16 cellular contexts compared by ENCODE assay signal in the genomic region with DNA sequence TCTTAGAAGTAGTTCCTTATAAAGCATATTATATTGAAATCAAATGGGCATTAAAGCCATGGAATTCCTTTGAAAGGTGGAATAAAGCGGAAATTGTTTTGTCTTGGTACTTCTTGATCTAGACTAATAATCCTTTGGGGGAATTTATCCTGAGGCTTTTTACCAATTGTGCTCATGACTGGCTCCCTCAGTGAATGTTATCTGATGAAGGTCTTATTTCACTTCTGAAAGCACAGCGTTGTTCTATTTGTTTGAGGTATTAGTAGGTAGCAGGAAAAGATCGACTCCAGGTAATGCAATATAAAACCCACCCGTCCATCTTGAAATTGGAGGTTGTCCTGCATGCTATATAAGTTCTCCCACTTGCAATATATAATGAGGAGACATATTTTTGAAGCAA.
A peak's percentile ranks its signal among the peaks of the same experiment; 100 is the strongest.
DNase-seq lines count a peak whose midpoint lies in the region; ATAC-seq and TF ChIP-seq lines count a peak whose summit lies in the region.
"Had no signal": no experiment of that assay in that cellular context is flagged by ENCODE, and none has a peak within 500 bp of the region (broad histone marks: within the 10 kb centered on the region; RNA-seq: fewer than 3 reads in every experiment).

No MANE protein-coding gene starts in this region.

- H3K27ac Mint-ChIP-seq in Calu3 (ENCODE audit: unreplicated experiment) (peak overlapping the region; percentile 7), MCF 10A (ENCODE audit: low read depth, unreplicated experiment) (peak overlapping the region; percentile 86)
- H3K27ac Mint-ChIP-seq: GM23338 had no signal

- TF ChIP-seq POLR2A in erythroblast (IDR thresholded peaks at IDR 0.05; ENCODE audit: low read length) = no peak

- POLR2A ChIA-PET in MCF 10A (lab: Yijun Ruan, JAX) = interaction anchor here (0.9 to 2.9 kb wide), 8 partner anchors 9 to 67 kb away, joined by 3 to 30 read pairs (median 8); a partner anchor contains a TSS

- ATAC-seq in GM18519 (IDR thresholded peaks at IDR 0.05; ENCODE audit: low FRiP score, unreplicated experiment) = no peak
- ATAC-seq in aorta (ENCODE audit: low FRiP score) = no peak
- ATAC-seq: GM23338 had no signal

- no peaks in the 10 kb centered on the region for H3K9me3 Mint-ChIP-seq in Calu3 (ENCODE audit: low read depth, unreplicated experiment)
- no peaks in the 10 kb centered on the region for H3K9me3 Mint-ChIP-seq in MCF 10A (ENCODE audit: unreplicated experiment)
- H3K9me3 Mint-ChIP-seq: CD8-positive, alpha-beta memory T cell; GM23338 had no signal

- H3K36me3 Mint-ChIP-seq in Calu3 (ENCODE audit: insufficient read depth, unreplicated experiment) = no peaks in the 10 kb centered on the region
- peaks cover 3% of the 10 kb centered on the region for H3K36me3 Mint-ChIP-seq in MCF 10A (ENCODE audit: insufficient read depth, unreplicated experiment)

- H3K27ac ChIP-seq in aorta (ENCODE audit: low read depth in 1 of 2, low read length in 2 of 2) = no peak overlapping the region
- H3K27ac ChIP-seq: SJCRH30 had no signal

- H3K27me3 Mint-ChIP-seq in Calu3 (ENCODE audit: unreplicated experiment) (no peaks in the 10 kb centered on the region), MCF 10A (ENCODE audit: insufficient read depth, unreplicated experiment) (no peaks in the 10 kb centered on the region)
- H3K27me3 Mint-ChIP-seq: CD8-positive, alpha-beta memory T cell had no signal

- peaks cover 52% of the 10 kb centered on the region for H3K4me1 Mint-ChIP-seq in Calu3 (ENCODE audit: low read depth, unreplicated experiment)
- peaks cover 69% of the 10 kb centered on the region for H3K4me1 Mint-ChIP-seq in MCF 10A (ENCODE audit: insufficient read depth, unreplicated experiment)

- no TSS peak for BruUV-seq in Calu3 (replicated peaks; lab: Mats Ljungman, UMichigan)
- BruUV-seq in MCF 10A (replicated peaks; lab: Mats Ljungman, UMichigan) = no TSS peak

- CTCF ChIA-PET in Calu3 (lab: Charles Lee) (no interaction called here), MCF 10A (lab: Yijun Ruan, JAX) (no interaction called here)

- intact Hi-C loops in Calu3 (cut with micrococcal nuclease; ENCODE audit: unreplicated experiment) (no loop called here), MCF 10A (cut with micrococcal nuclease) (no loop called here), aorta (cut with DNase I) (no loop called here)

- H3K27me3 ChIP-seq in aorta (ENCODE audit: control insufficient read depth in 1 of 2, insufficient read depth in 2 of 2, low read length in 1 of 2) = no peaks in the 10 kb centered on the region
- H3K27me3 ChIP-seq: SJCRH30 had no signal

- H3K36me3 ChIP-seq in aorta (ENCODE audit: control insufficient read depth in 1 of 2, insufficient read depth in 2 of 2, low read length in 1 of 2) = no peaks in the 10 kb centered on the region
- H3K36me3 ChIP-seq: SJCRH30 had no signal

- TF ChIP-seq CTCF in Calu3 (IDR thresholded peaks at IDR 0.05; ENCODE audit: unreplicated experiment) (no peak), MCF 10A (IDR thresholded peaks at IDR 0.05; ENCODE audit: unreplicated experiment) (no peak)

- WGBS in aorta, 2 donors = 83 to 90% methylated on average over 4 of the region's 4 CpGs

- H3K9me3 ChIP-seq in aorta (ENCODE audit: control insufficient read depth, low read length) = no peaks in the 10 kb centered on the region
- H3K9me3 ChIP-seq: SJCRH30 had no signal

- H3K4me3 Mint-ChIP-seq in Calu3 (ENCODE audit: low read depth, unreplicated experiment) = peak overlapping the region; percentile 22
- peak overlapping the region; percentile 58 for H3K4me3 Mint-ChIP-seq in MCF 10A (ENCODE audit: unreplicated experiment)
- H3K4me3 Mint-ChIP-seq: GM23338 had no signal

- H3K4me1 ChIP-seq in aorta (ENCODE audit: control insufficient read depth in 1 of 2, insufficient read depth in 2 of 2, low read length in 2 of 2) = peaks cover 2 to 4% of the 10 kb centered on the region in 2 donors
- H3K4me1 ChIP-seq: SJCRH30 had no signal

- no peak overlapping the region for H3K4me3 ChIP-seq in aorta (ENCODE audit: low read length in 2 of 2)
- H3K4me3 ChIP-seq: GM23338, SJCRH30 had no signal

- DNase-seq in Calu3 = no peak
- peak; percentile 30 for DNase-seq in OCI-M1 (lab: John Stamatoyannopoulos, UW)
- no peak for DNase-seq in MCF 10A (ENCODE audit: unreplicated experiment)
- peak; percentile 35 for DNase-seq in left kidney (ENCODE audit: low read depth, low spot score)
- DNase-seq in erythroblast (lab: John Stamatoyannopoulos, UW) = no peak
- DNase-seq in aorta = no peak
- DNase-seq in activated CD4-positive, CD25-positive, alpha-beta regulatory T cell treated with anti-CD3 and anti-CD28 coated beads, Interleukin-2, amount 50 U/mL, for 72 hours = no peak
- DNase-seq: CD8-positive, alpha-beta memory T cell; DMS 273 treated with DMSO at 0.1 percent for 48 hours; NCI-H1048; NCI-H1694 treated with DMSO at 0.1 percent for 48 hours; NCI-H2171; NCI-H774; SJCRH30 had no signal

Comparison
In these comparisons a context has a peak if more than half of its experiments do, and no peak if none do; other contexts are left out.
1. DNase-seq: peak in OCI-M1 (single experiment) and left kidney (single experiment); none in Calu3 (single experiment), MCF 10A (single experiment), erythroblast (0 of 2), aorta (0 of 2) and activated CD4-positive, CD25-positive, alpha-beta regulatory T cell treated with anti-CD3 and anti-CD28 coated beads, Interleukin-2, amount 50 U/mL, for 72 hours (single experiment).